Comparison of ENCODE assay signal across 16 cellular contexts in genomic region chr11:73976451-73977151, GRCh38. TPM values are rescaled to one million over a fixed set of nuclear protein-coding genes. Genes with fewer than 3 reads are reported as not detected.
DNase-seq lines count a peak whose midpoint lies in the region; ATAC-seq and TF ChIP-seq lines count a peak whose summit lies in the region.
"Had no signal": no experiment of that assay in that cellular context is flagged by ENCODE, and none has a peak within 500 bp of the region (broad histone marks: within the 10 kb centered on the region; RNA-seq: fewer than 3 reads in every experiment).

No MANE protein-coding gene starts in this region.

- POLR2A ChIA-PET in CD4-positive, alpha-beta T cell (lab: Charles Lee): interaction anchor here (1.0 to 18.9 kb wide), 6 partner anchors 7 to 39 kb away, joined by 3 to 366 read pairs (median 188); no protein-coding TSS in a partner anchor
- POLR2A ChIA-PET in naive thymus-derived CD8-positive, alpha-beta T cell (lab: Charles Lee): interaction anchor here (14.0 to 24.6 kb wide), 3 partner anchors 8 to 37 kb away, joined by 452 to 1033 read pairs (median 534); partner anchors contain the start of gene UCP3
- POLR2A ChIA-PET in GM10248 (lab: Yijun Ruan, JAX): no interaction called here

- no peak overlapping the region for H3K9ac ChIP-seq in DND-41 (ENCODE audit: low read depth, low read length)

- no peaks in the 10 kb centered on the region for H3K27me3 Mint-ChIP-seq in CD4-positive, alpha-beta T cell
- H3K27me3 Mint-ChIP-seq in activated naive CD8-positive, alpha-beta T cell: no peaks in the 10 kb centered on the region
- no peaks in the 10 kb centered on the region for H3K27me3 Mint-ChIP-seq in naive thymus-derived CD8-positive, alpha-beta T cell

- H3K27ac ChIP-seq in CD4-positive, alpha-beta T cell (ENCODE audit: low read depth, low read length): peak overlapping the region; percentile 96
- H3K27ac ChIP-seq in DND-41 (ENCODE audit: low read length): no peak overlapping the region
- H3K27ac ChIP-seq: foreskin keratinocyte had no signal

- H3K79me2 ChIP-seq in DND-41 (ENCODE audit: insufficient read depth, low read length): peaks cover 25% of the 10 kb centered on the region

- intact Hi-C loops in CD4-positive, alpha-beta T cell (cut with DNase I, micrococcal nuclease): no loop called here

- CTCF ChIA-PET in CD4-positive, alpha-beta T cell (lab: Charles Lee): interaction anchor here (1.2 kb wide), 1 partner anchor 29 kb away, joined by 4 read pairs; no protein-coding TSS in a partner anchor
- CTCF ChIA-PET in GM10248 (lab: Yijun Ruan, JAX): interaction anchor here (1.2 to 2.9 kb wide), 2 partner anchors 10 to 12 kb away, joined by 4 to 14 read pairs; no protein-coding TSS in a partner anchor

- no peak for ATAC-seq in CD4-positive, alpha-beta T cell (ENCODE audit: poor library complexity)
- ATAC-seq in DND-41 (ENCODE audit: insufficient read depth, low read depth): no peak
- no peak for ATAC-seq in naive thymus-derived CD8-positive, alpha-beta T cell
- no peak for ATAC-seq in HG02870 (IDR thresholded peaks at IDR 0.05; ENCODE audit: unreplicated experiment)
- ATAC-seq: foreskin keratinocyte, HCT116 had no signal

- peaks cover 92% of the 10 kb centered on the region for H3K36me3 Mint-ChIP-seq in CD4-positive, alpha-beta T cell (ENCODE audit: low read depth)
- peaks cover 24% of the 10 kb centered on the region for H3K36me3 Mint-ChIP-seq in activated naive CD8-positive, alpha-beta T cell
- peaks cover 16 to 78% (median 64%) of the 10 kb centered on the region in 3 donors for H3K36me3 Mint-ChIP-seq in naive thymus-derived CD8-positive, alpha-beta T cell

- H3K4me1 Mint-ChIP-seq in CD4-positive, alpha-beta T cell (ENCODE audit: low read depth): peaks cover 97% of the 10 kb centered on the region
- H3K4me1 Mint-ChIP-seq in activated naive CD8-positive, alpha-beta T cell (ENCODE audit: low read depth): peaks cover 96% of the 10 kb centered on the region
- peaks cover 52 to 97% (median 89%) of the 10 kb centered on the region in 4 donors for H3K4me1 Mint-ChIP-seq in naive thymus-derived CD8-positive, alpha-beta T cell

- peak in 1 of 10 experiments; percentile 31 for DNase-seq in CD4-positive, alpha-beta T cell
- DNase-seq in DND-41: no peak
- DNase-seq in naive thymus-derived CD8-positive, alpha-beta T cell: no peak
- no peak for DNase-seq in SW480 (ENCODE audit: low spot score)
- no peak for DNase-seq in GM10248 (ENCODE audit: extremely low spot score)
- DNase-seq: activated CD4-positive, alpha-beta T cell treated with anti-CD3 and anti-CD28 coated beads, Interleukin-2, amount 50 U/mL, for 1 hour; activated naive CD4-positive, alpha-beta T cell treated with anti-CD3 and anti-CD28 coated beads, Interleukin-2, amount 50 U/mL, for 16 hours; foreskin keratinocyte; mesendoderm; NCI-H1048; NCI-H82; stimulated activated naive CD4-positive, alpha-beta T cell had no signal

- H3K36me3 ChIP-seq in DND-41 (ENCODE audit: insufficient read depth, low read length): peaks cover 77% of the 10 kb centered on the region

- H3K4me2 ChIP-seq in DND-41 (ENCODE audit: insufficient read depth, low read length): 0 out of 2 replicates have a peak overlapping the region, but pooled peaks have one; percentile 4

- peaks cover 42% of the 10 kb centered on the region for H4K20me1 ChIP-seq in DND-41 (ENCODE audit: insufficient read depth, low read length)

- peaks cover 54% of the 10 kb centered on the region for H3K4me1 ChIP-seq in DND-41 (ENCODE audit: insufficient read depth, low read length)
- H3K4me1 ChIP-seq: foreskin keratinocyte had no signal

- H3K9me3 Mint-ChIP-seq in CD4-positive, alpha-beta T cell: no peaks in the 10 kb centered on the region
- no peaks in the 10 kb centered on the region for H3K9me3 Mint-ChIP-seq in activated naive CD8-positive, alpha-beta T cell (ENCODE audit: low read depth)
- H3K9me3 Mint-ChIP-seq in naive thymus-derived CD8-positive, alpha-beta T cell: no peaks in the 10 kb centered on the region

- H3K4me3 ChIP-seq in DND-41 (ENCODE audit: low read depth in 1 of 2, low read length in 2 of 2): no peak overlapping the region

- no peak overlapping the region for H2AFZ ChIP-seq in DND-41 (ENCODE audit: low read depth, low read length)

- H3K27me3 ChIP-seq in CD4-positive, alpha-beta T cell (ENCODE audit: control insufficient read depth, insufficient read depth, low read length): no peaks in the 10 kb centered on the region
- H3K27me3 ChIP-seq in DND-41 (ENCODE audit: insufficient read depth, low read length, poor library complexity): no peaks in the 10 kb centered on the region
- H3K27me3 ChIP-seq: BLaER1 treated with 17β-estradiol and CSF1 and Interleukin-3, amounts not matched to agents 10 nM and 100 nM; foreskin keratinocyte had no signal

- H3K9me3 ChIP-seq in CD4-positive, alpha-beta T cell (ENCODE audit: control insufficient read depth, low read length): no peaks in the 10 kb centered on the region
- no peaks in the 10 kb centered on the region for H3K9me3 ChIP-seq in DND-41 (ENCODE audit: insufficient read depth, low read length, severe bottlenecking)
- H3K9me3 ChIP-seq: BLaER1 treated with 17β-estradiol and CSF1 and Interleukin-3, amounts not matched to agents 10 nM and 100 nM had no signal

- no peak for TF ChIP-seq CTCF in CD4-positive, alpha-beta T cell (IDR thresholded peaks at IDR 0.05)
- TF ChIP-seq CTCF in DND-41 (IDR thresholded peaks at IDR 0.05; ENCODE audit: borderline replicate concordance, extremely low read depth, low read length, poor library complexity, severe bottlenecking) (no peak), GM10248 (IDR thresholded peaks at IDR 0.05; ENCODE audit: control extremely low read depth, extremely low read depth, low read depth, missing control alignments) (no peak)

- H3K4me3 Mint-ChIP-seq in CD4-positive, alpha-beta T cell: peak overlapping the region; percentile 81
- peak overlapping the region; percentile 60 for H3K4me3 Mint-ChIP-seq in activated naive CD8-positive, alpha-beta T cell
- H3K4me3 Mint-ChIP-seq in naive thymus-derived CD8-positive, alpha-beta T cell: peak overlapping the region; percentile 58 to 100 (median 72)

- H3K27ac Mint-ChIP-seq in CD4-positive, alpha-beta T cell: peak overlapping the region; percentile 98
- peak overlapping the region; percentile 85 for H3K27ac Mint-ChIP-seq in activated naive CD8-positive, alpha-beta T cell
- H3K27ac Mint-ChIP-seq in naive thymus-derived CD8-positive, alpha-beta T cell: peak overlapping the region; percentile 87 to 100 (median 98)

RNA-seq across cellular contexts. Expression of gene UCP2, which starts 6.0 kb away (rescaled TPM):
- total RNA-seq in CD4-positive, alpha-beta T cell: 100 to 1,000 TPM; 467 to 468 TPM
- 100 to 1,000 TPM; 388 to 396 TPM for total RNA-seq in naive thymus-derived CD8-positive, alpha-beta T cell
- 1,000 to 10,000 TPM in 2 of 3 donors, 100 to 1,000 TPM in 1; 998 to 1,325 (median 1,191) TPM for polyA plus RNA-seq in naive thymus-derived CD8-positive, alpha-beta T cell

RNA-seq across cellular contexts. Expression of gene DNAJB13, which starts 25.8 kb away (rescaled TPM):
- total RNA-seq in CD4-positive, alpha-beta T cell: not detected
- under 1 TPM; 0.22 to 0.60 TPM for total RNA-seq in naive thymus-derived CD8-positive, alpha-beta T cell
- polyA plus RNA-seq in naive thymus-derived CD8-positive, alpha-beta T cell: under 1 TPM; 0.16 to 0.51 (median 0.46) TPM
- polyA plus RNA-seq: foreskin keratinocyte had no signal

RNA-seq across cellular contexts. Expression of gene UCP3, which starts 32.3 kb away (rescaled TPM):
- 1 to 10 TPM; 3.0 to 3.7 TPM for total RNA-seq in CD4-positive, alpha-beta T cell
- total RNA-seq in naive thymus-derived CD8-positive, alpha-beta T cell: 1 to 10 TPM; 6.8 to 7.5 TPM
- under 1 TPM in 2 of 3 donors, not detected in 1; 0.50 to 0.76 TPM for polyA plus RNA-seq in naive thymus-derived CD8-positive, alpha-beta T cell
